1 cellular context compared by ENCODE assay signal in genomic region chr6:145904391-145904790, GRCh38.
TF ChIP-seq lines count a peak whose summit lies in the region.

No MANE protein-coding gene starts in this region.

TF ChIP-seq in HepG2, 621 proteins besides CTCF, POLR2A, EP300 and RAD21 (continued from another document):
- TF ChIP-seq PRDM15 (CRISPR knock-in tag; IDR thresholded peaks at IDR 0.05) (no peak), PTBP1 (IDR thresholded peaks at IDR 0.05; ENCODE audit: low read depth, low read length, poor library complexity, severe bottlenecking) (no peak)
- TF ChIP-seq, protein P1, sequence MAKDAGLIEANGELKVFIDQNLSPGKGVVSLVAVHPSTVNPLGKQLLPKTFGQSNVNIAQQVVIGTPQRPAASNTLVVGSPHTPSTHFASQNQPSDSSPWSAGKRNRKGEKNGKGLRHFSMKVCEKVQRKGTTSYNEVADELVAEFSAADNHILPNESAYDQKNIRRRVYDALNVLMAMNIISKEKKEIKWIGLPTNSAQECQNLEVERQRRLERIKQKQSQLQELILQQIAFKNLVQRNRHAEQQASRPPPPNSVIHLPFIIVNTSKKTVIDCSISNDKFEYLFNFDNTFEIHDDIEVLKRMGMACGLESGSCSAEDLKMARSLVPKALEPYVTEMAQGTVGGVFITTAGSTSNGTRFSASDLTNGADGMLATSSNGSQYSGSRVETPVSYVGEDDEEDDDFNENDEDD (CRISPR knock-in tag; IDR thresholded peaks at IDR 0.05; ENCODE audit: borderline replicate concordance), result no peak
